ENCODE assay signal across 8 cellular contexts in the genomic region with DNA sequence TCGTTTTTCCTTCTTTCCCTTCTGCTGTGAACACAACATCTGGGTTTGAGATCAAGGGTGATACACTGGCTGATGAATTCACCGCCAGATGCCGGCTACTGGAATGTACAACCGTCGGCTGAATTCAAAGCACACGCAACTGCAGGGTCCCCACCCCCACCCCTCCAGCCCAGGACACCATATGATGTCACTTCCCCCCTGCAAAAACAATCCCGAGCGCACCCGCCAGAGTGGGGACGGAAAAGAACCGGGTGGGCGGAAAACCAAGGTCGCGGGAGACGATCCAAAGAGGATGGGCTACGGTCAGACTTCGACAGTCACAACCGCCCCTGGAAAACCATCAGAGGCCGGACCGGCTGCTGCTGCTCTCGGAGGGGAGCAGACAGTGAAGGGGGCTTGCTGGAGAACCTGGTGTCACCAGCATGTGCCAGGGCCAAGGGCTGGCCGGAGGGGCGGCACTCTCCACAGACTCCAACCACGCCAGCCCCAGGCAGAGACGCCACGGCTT. TPM values are rescaled to one million over a fixed set of nuclear protein-coding genes. Genes with fewer than 3 reads are reported as not detected.
DNase-seq lines count a peak whose midpoint lies in the region; ATAC-seq and TF ChIP-seq lines count a peak whose summit lies in the region.

No MANE protein-coding gene starts in this region.

- H3K36me3 ChIP-seq in fibroblast of lung (ENCODE audit: control insufficient read depth, insufficient read depth, low read length) = peaks cover 9% of the 10 kb centered on the region

- no peaks in the 10 kb centered on the region for H3K27me3 ChIP-seq in fibroblast of lung (ENCODE audit: control insufficient read depth, insufficient read depth, low read length)

- H3K27ac ChIP-seq in fibroblast of lung (ENCODE audit: insufficient read depth, low read length) = peak overlapping the region; percentile 95

- TF ChIP-seq CTCF in fibroblast of lung (conservative IDR thresholded peaks at IDR 0.05 in 1 of 2, IDR thresholded peaks at IDR 0.05 in 1 of 2; ENCODE audit: low read depth in 1 of 2, low read length in 2 of 2) = no peak

- H3K4me3 ChIP-seq in fibroblast of lung (replicated peaks in 1 of 4; ENCODE audit: control extremely low read depth in 1 of 4, insufficient read depth in 1 of 4, low read depth in 3 of 4, low read length in 4 of 4) = peak overlapping the region in 1 of 4 experiments; percentile 22

- H3K9ac ChIP-seq in fibroblast of lung (ENCODE audit: insufficient read depth, low read length) = peak overlapping the region; percentile 73

- no peaks in the 10 kb centered on the region for H4K20me1 ChIP-seq in fibroblast of lung (ENCODE audit: control insufficient read depth, extremely low read depth, insufficient read depth, low read length)

- peaks cover 48% of the 10 kb centered on the region for H3K4me1 ChIP-seq in fibroblast of lung (ENCODE audit: control insufficient read depth, extremely low read depth, insufficient read depth, low read length)

- DNase-seq in ELR (ENCODE audit: low read depth) = peak; percentile 97
- DNase-seq in activated CD4-positive, alpha-beta T cell treated with anti-CD3 and anti-CD28 coated beads, Interleukin-2, amount 50 U/mL, for 1 hour = peak; percentile 22
- DNase-seq in fibroblast of lung (ENCODE audit: low read depth in 2 of 2) = peak; percentile 95 to 97
- DNase-seq in pons (ENCODE audit: low spot score) = peak; percentile 20
- no peak for DNase-seq in NCI-H226
- DNase-seq in NCI-H446 treated with DMSO at 0.1 percent for 48 hours (lab: John Stamatoyannopoulos, UW) = no peak
- DNase-seq in NCI-H187 (lab: John Stamatoyannopoulos, UW) = no peak

- no peak for ATAC-seq in GM21723 (IDR thresholded peaks at IDR 0.05; ENCODE audit: unreplicated experiment)

- H2AFZ ChIP-seq in fibroblast of lung (ENCODE audit: low read length) = no peak overlapping the region

- no peaks in the 10 kb centered on the region for H3K9me3 ChIP-seq in fibroblast of lung (ENCODE audit: control insufficient read depth, insufficient read depth, low read depth, low read length)

- peak overlapping the region; percentile 73 for H3K4me2 ChIP-seq in fibroblast of lung (ENCODE audit: extremely low read depth, insufficient read depth, low read length)

- peaks cover 75% of the 10 kb centered on the region for H3K79me2 ChIP-seq in fibroblast of lung (ENCODE audit: control insufficient read depth, insufficient read depth, low read length)

RNA-seq across cellular contexts. Expression of gene CEP295NL, which starts 23.3 kb away (rescaled TPM):
- 2.3 and 2.8 TPM in 2 replicates for total RNA-seq in fibroblast of lung
- polyA plus RNA-seq in fibroblast of lung = 0.10 and 0.15 TPM in 2 replicates
- 0.15 and 0.35 TPM in 2 replicates for polyA plus RNA-seq in fibroblast of lung (2012)
- 0.56 TPM in 1 of 2 replicates, not detected in the other for polyA minus RNA-seq in fibroblast of lung (ENCODE audit: low replicate concordance)

RNA-seq across cellular contexts. Expression of gene USP36, which starts 39.1 kb away (rescaled TPM):
- total RNA-seq in fibroblast of lung = 16.7 and 18.3 TPM in 2 replicates
- polyA plus RNA-seq in fibroblast of lung = 15.4 and 27.4 TPM in 2 replicates
- polyA plus RNA-seq in fibroblast of lung (2012) = 18.2 and 25.0 TPM in 2 replicates
- 48.3 and 92.3 TPM in 2 replicates for polyA minus RNA-seq in fibroblast of lung (ENCODE audit: low replicate concordance)

RNA-seq across cellular contexts. Expression of gene TIMP2, which starts 45.5 kb away (rescaled TPM):
- 88.9 and 155 TPM in 2 replicates for total RNA-seq in fibroblast of lung
- polyA plus RNA-seq in fibroblast of lung = 607 and 745 TPM in 2 replicates
- polyA plus RNA-seq in fibroblast of lung (2012) = 667 and 999 TPM in 2 replicates
- 484 and 816 TPM in 2 replicates for polyA minus RNA-seq in fibroblast of lung (ENCODE audit: low replicate concordance)

Comparison
In these comparisons a context has a peak if more than half of its experiments do, and no peak if none do; other contexts are left out.
1. DNase-seq: peak in ELR (single experiment), activated CD4-positive, alpha-beta T cell treated with anti-CD3 and anti-CD28 coated beads, Interleukin-2, amount 50 U/mL, for 1 hour (single experiment), fibroblast of lung (2 of 2) and pons (single experiment); none in NCI-H226 (single experiment), NCI-H446 treated with DMSO at 0.1 percent for 48 hours (single experiment) and NCI-H187 (0 of 2).